Comparison of ENCODE assay signal across 14 cellular contexts in genomic region chr14:98173291-98173690, GRCh38.
A peak's percentile ranks its signal among the peaks of the same experiment; 100 is the strongest.
DNase-seq lines count a peak whose midpoint lies in the region; FAIRE-seq and TF ChIP-seq lines count a peak whose summit lies in the region.
"Had no signal": no experiment of that assay in that cellular context is flagged by ENCODE, and none has a peak within 500 bp of the region (broad histone marks: within the 10 kb centered on the region; RNA-seq: fewer than 3 reads in every experiment).

No MANE protein-coding gene starts in this region.

- no peak overlapping the region for H2BK12ac ChIP-seq in H9 (ENCODE audit: insufficient read length, low read depth, low read length)

- H4K8ac ChIP-seq in H9 (replicated peaks; ENCODE audit: insufficient read length, low read depth, low read length), result no peak overlapping the region

- H3K23ac ChIP-seq in H9 (ENCODE audit: insufficient read length, low read depth, low read length), result no peak overlapping the region

- H3K4me1 ChIP-seq in H9 (ENCODE audit: insufficient read depth, low read length) (no peaks in the 10 kb centered on the region), left ventricle myocardium inferior (no peaks in the 10 kb centered on the region)

- H2BK20ac ChIP-seq in H9 (ENCODE audit: low read depth, low read length, poor library complexity, severe bottlenecking), result no peak overlapping the region

- no peaks in the 10 kb centered on the region for H3K79me1 ChIP-seq in H9 (ENCODE audit: insufficient read depth, low read depth, low read length, poor library complexity, severe bottlenecking)

- POLR2A ChIA-PET in RWPE1 (lab: Yijun Ruan, JAX; ENCODE audit: low non-redundant PET), result no interaction called here

- no peak overlapping the region for H4K5ac ChIP-seq in H9 (ENCODE audit: insufficient read length, low read depth, low read length)

- CTCF ChIA-PET in RWPE1 (lab: Yijun Ruan, JAX), result no interaction called here

- FAIRE-seq in H54 (lab: Jason Lieb, UNC), result no peak
- FAIRE-seq: D721Med had no signal

- intact Hi-C loops in left ventricle myocardium inferior (cut with micrococcal nuclease), result no loop called here

- no peaks in the 10 kb centered on the region for H3K36me3 ChIP-seq in left ventricle myocardium inferior
- H3K36me3 ChIP-seq: neutrophil had no signal

- H3K79me2 ChIP-seq in H9 (ENCODE audit: insufficient read depth, low read length), result no peaks in the 10 kb centered on the region

- H3K9me3 ChIP-seq in H9 (ENCODE audit: control insufficient read depth, low read depth, low read length) (no peaks in the 10 kb centered on the region), left ventricle myocardium inferior (replicated peaks) (peaks cover 8% of the 10 kb centered on the region)
- H3K9me3 ChIP-seq: neutrophil had no signal

- TF ChIP-seq POLR2A in H54 (IDR thresholded peaks at IDR 0.05; ENCODE audit: low read depth, low read length), result no peak

- no peaks in the 10 kb centered on the region; a peak in 1 of 5 replicates for H3K9me3 Mint-ChIP-seq in H9
- peaks cover 10% of the 10 kb centered on the region for H3K9me3 Mint-ChIP-seq in T-helper 2 cell treated with Interferon-gamma antibody and Interleukin-4, amounts not matched to agents 5 μg/mL and 100 μg/mL, for 36 hours
- H3K9me3 Mint-ChIP-seq in nephron, result no peaks in the 10 kb centered on the region

- H3K4me3 Mint-ChIP-seq in H9 (no peak overlapping the region), nephron (no peak overlapping the region)
- peak overlapping the region; percentile 70 for H3K4me3 Mint-ChIP-seq in T-helper 2 cell treated with Interferon-gamma antibody and Interleukin-4, amounts not matched to agents 5 μg/mL and 100 μg/mL, for 36 hours
- H3K4me3 Mint-ChIP-seq: IgD-negative memory B cell had no signal

- H3K9ac ChIP-seq in H9 (ENCODE audit: extremely low read depth, insufficient read length, low read length), result no peak overlapping the region

- H3K4me1 Mint-ChIP-seq in H9, result peaks cover 20 to 21% of the 10 kb centered on the region in 2 experiments
- peaks cover 90% of the 10 kb centered on the region for H3K4me1 Mint-ChIP-seq in T-helper 2 cell treated with Interferon-gamma antibody and Interleukin-4, amounts not matched to agents 5 μg/mL and 100 μg/mL, for 36 hours (ENCODE audit: low read depth)
- peaks cover 16% of the 10 kb centered on the region for H3K4me1 Mint-ChIP-seq in nephron
- H3K4me1 Mint-ChIP-seq: IgD-negative memory B cell had no signal

- no peak for DNase-seq in H9
- DNase-seq in T-helper 2 cell treated with Interferon-gamma antibody and Interleukin-4, amounts not matched to agents 5 μg/mL and 100 μg/mL, for 36 hours (ENCODE audit: low spot score), result no peak
- peak; percentile 81 for DNase-seq in activated effector memory CD4-positive, alpha-beta T cell treated with anti-CD3 and anti-CD28 coated beads, Interleukin-2, amount 50 U/mL, for 16 hours
- no peak for DNase-seq in RWPE1 (ENCODE audit: low spot score)
- DNase-seq in NCI-H2227 treated with DMSO at 0.1 percent for 48 hours (lab: John Stamatoyannopoulos, UW), result no peak
- no peak for DNase-seq in left ventricle myocardium inferior
- no peak for DNase-seq in H54 (ENCODE audit: insufficient read length, low spot score)
- DNase-seq: cortex of kidney, NCI-H1930, substantia nigra had no signal

- 0 out of 2 replicates have a peak overlapping the region, but pooled peaks have one; percentile 45 for H3K14ac ChIP-seq in H9 (ENCODE audit: insufficient read depth, low read length)

- no peak overlapping the region for H3T11ph ChIP-seq in H9 (ENCODE audit: low read length)

- no peak overlapping the region for H2BK120ac ChIP-seq in H9 (ENCODE audit: low read depth, low read length, poor library complexity, severe bottlenecking)

- no peak overlapping the region for H3K4ac ChIP-seq in H9 (ENCODE audit: low read depth, low read length)

- no peak overlapping the region for H2BK5ac ChIP-seq in H9 (ENCODE audit: insufficient read length, low read length)

- no peak overlapping the region for H3K18ac ChIP-seq in H9 (ENCODE audit: insufficient read length, low read depth, low read length)

- H3K23me2 ChIP-seq in H9 (ENCODE audit: insufficient read length, low read depth, low read length, poor library complexity, severe bottlenecking), result no peaks in the 10 kb centered on the region

- no peak overlapping the region for H2BK15ac ChIP-seq in H9 (ENCODE audit: low read depth, low read length)

- H3K27ac ChIP-seq in H9 (ENCODE audit: insufficient read length, low read depth, low read length), result no peak overlapping the region
- no peak overlapping the region for H3K27ac ChIP-seq in RWPE1
- H3K27ac ChIP-seq in left ventricle myocardium inferior (replicated peaks), result no peak overlapping the region
- H3K27ac ChIP-seq: neutrophil had no signal

- no CpG with 5 or more reads among the region's 5 CpGs for WGBS in H9 (ENCODE audit: extremely low coverage, insufficient read length, low lambda C conversion rate)

- no peak overlapping the region for H3K56ac ChIP-seq in H9 (ENCODE audit: insufficient read length, low read depth, low read length)

- no peaks in the 10 kb centered on the region for H4K20me1 ChIP-seq in H9 (ENCODE audit: control insufficient read depth, insufficient read depth, insufficient read length)

- H3K27me3 Mint-ChIP-seq in H9 (ENCODE audit: low read depth) (peaks cover 9% of the 10 kb centered on the region; the same call in 1 of the 2 replicates), nephron (ENCODE audit: low read depth) (peaks cover 34% of the 10 kb centered on the region)
- H3K27me3 Mint-ChIP-seq in T-helper 2 cell treated with Interferon-gamma antibody and Interleukin-4, amounts not matched to agents 5 μg/mL and 100 μg/mL, for 36 hours (ENCODE audit: low read depth), result no peaks in the 10 kb centered on the region

- TF ChIP-seq CTCF in H9 (conservative IDR thresholded peaks at IDR 0.05) (no peak), nephron (IDR thresholded peaks at IDR 0.05; ENCODE audit: unreplicated experiment in 3 of 3) (no peak), RWPE1 (conservative IDR thresholded peaks at IDR 0.05; ENCODE audit: low read depth) (no peak), left ventricle myocardium inferior (IDR thresholded peaks at IDR 0.05; ENCODE audit: borderline replicate concordance) (no peak)

- H3K4me3 ChIP-seq in left ventricle myocardium inferior, result no peak overlapping the region

- H2AFZ ChIP-seq in H9 (ENCODE audit: low read length), result no peak overlapping the region

- peak overlapping the region in 1 of 3 experiments; percentile 21; a peak in 1 of 7 replicates for H3K27ac Mint-ChIP-seq in H9
- peak overlapping the region; percentile 84 for H3K27ac Mint-ChIP-seq in T-helper 2 cell treated with Interferon-gamma antibody and Interleukin-4, amounts not matched to agents 5 μg/mL and 100 μg/mL, for 36 hours
- peak overlapping the region in 2 of 3 experiments; percentile 58 to 83 for H3K27ac Mint-ChIP-seq in nephron
- H3K27ac Mint-ChIP-seq: IgD-negative memory B cell had no signal

- H4K91ac ChIP-seq in H9 (ENCODE audit: insufficient read length, low read depth, low read length), result no peak overlapping the region

- H3K36me3 Mint-ChIP-seq in H9 (ENCODE audit: insufficient read depth in 1 of 3, low read depth in 3 of 3), result no peaks in the 10 kb centered on the region
- peaks cover 16% of the 10 kb centered on the region for H3K36me3 Mint-ChIP-seq in T-helper 2 cell treated with Interferon-gamma antibody and Interleukin-4, amounts not matched to agents 5 μg/mL and 100 μg/mL, for 36 hours (ENCODE audit: low read depth)
- no peaks in the 10 kb centered on the region for H3K36me3 Mint-ChIP-seq in nephron (ENCODE audit: low read depth)
- H3K36me3 Mint-ChIP-seq: IgD-negative memory B cell had no signal

- H3K4me2 ChIP-seq in H9 (ENCODE audit: insufficient read depth, insufficient read length, low read length), result no peak overlapping the region

- H2AK5ac ChIP-seq in H9 (ENCODE audit: insufficient read length, low read length), result no peak overlapping the region

- H3K27me3 ChIP-seq in H9 (ENCODE audit: insufficient read depth, low read length) (no peaks in the 10 kb centered on the region), left ventricle myocardium inferior (ENCODE audit: low read depth) (peaks cover 3% of the 10 kb centered on the region)
- H3K27me3 ChIP-seq: neutrophil had no signal
